Comparison of ENCODE assay signal across 11 cellular contexts in the genomic region with DNA sequence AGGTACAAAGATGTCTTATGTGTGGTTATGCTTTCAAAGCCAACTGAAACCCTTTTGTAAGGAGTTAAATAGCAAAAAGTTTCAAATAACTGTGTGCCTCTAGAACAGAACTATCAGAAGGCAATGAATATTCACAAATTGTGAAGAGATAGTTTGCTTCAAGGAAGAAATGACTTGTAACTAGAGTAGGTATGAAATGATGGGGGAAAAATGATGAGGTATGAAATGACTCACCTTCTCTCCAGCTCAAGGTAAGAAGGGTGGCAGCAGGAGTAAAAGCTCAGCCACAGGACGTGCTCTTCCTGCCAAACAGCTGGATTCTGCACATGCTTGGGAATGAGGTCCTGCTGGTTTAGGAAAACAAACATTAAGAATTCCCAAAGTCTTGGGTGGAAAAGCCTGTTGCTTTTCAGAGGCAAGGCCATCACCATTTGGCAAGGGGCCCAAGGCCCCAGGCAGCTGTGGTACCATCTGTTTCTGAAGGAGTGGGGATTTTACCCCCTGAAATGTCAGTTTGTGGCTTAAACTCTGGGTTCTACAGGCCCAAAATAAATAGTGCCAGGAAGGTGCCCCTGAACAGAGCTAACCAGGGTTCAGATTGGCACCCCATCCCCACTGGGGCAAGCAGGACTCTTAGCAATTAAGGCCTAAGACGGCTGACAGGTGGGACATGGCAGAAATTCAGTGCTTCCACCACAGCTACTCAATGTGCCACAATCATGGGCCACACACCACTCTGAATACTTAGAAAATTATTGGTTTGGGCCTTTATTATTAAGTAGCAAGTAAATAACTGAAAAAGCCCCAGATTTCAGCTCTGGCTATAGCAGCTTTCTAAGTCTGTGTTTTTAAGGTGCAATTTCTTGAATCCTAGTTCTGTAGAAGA. TPM values are rescaled to one million over a fixed set of nuclear protein-coding genes. Genes with fewer than 3 reads are reported as not detected.
DNase-seq lines count a peak whose midpoint lies in the region; ATAC-seq, FAIRE-seq and TF ChIP-seq lines count a peak whose summit lies in the region.
"Had no signal": no experiment of that assay in that cellular context is flagged by ENCODE, and none has a peak within 500 bp of the region (broad histone marks: within the 10 kb centered on the region; RNA-seq: fewer than 3 reads in every experiment).

No MANE protein-coding gene starts in this region.

- POLR2A ChIA-PET in naive thymus-derived CD4-positive, alpha-beta T cell (lab: Charles Lee): interaction anchor here (5.9 kb wide), 1 partner anchor 12 kb away, joined by 32 read pairs; the partner anchor contains the start of gene HERPUD1

- H3K4me3 Mint-ChIP-seq in naive thymus-derived CD4-positive, alpha-beta T cell: no peak overlapping the region

- no peak overlapping the region for H3K4me3 ChIP-seq in naive thymus-derived CD4-positive, alpha-beta T cell (ENCODE audit: low read length)
- H3K4me3 ChIP-seq: lung had no signal

- TF ChIP-seq CTCF in GM20000 (IDR thresholded peaks at IDR 0.05; ENCODE audit: extremely low read depth, missing control alignments) (no peak), D721Med (IDR thresholded peaks at IDR 0.05; ENCODE audit: insufficient read depth, missing control alignments) (no peak)

- peaks cover 12 to 51% (median 24%) of the 10 kb centered on the region in 3 experiments for H3K36me3 ChIP-seq in naive thymus-derived CD4-positive, alpha-beta T cell (ENCODE audit: control insufficient read depth in 2 of 3, insufficient read depth in 3 of 3, low read length in 3 of 3)

- peaks cover 0 to under 1% of the 10 kb centered on the region in 2 donors for H3K4me1 ChIP-seq in naive thymus-derived CD4-positive, alpha-beta T cell (ENCODE audit: control insufficient read depth in 2 of 2, insufficient read depth in 2 of 2, low read length in 2 of 2)

- peak; percentile 32 for TF ChIP-seq POLR2A in GM10847 (IDR thresholded peaks at IDR 0.05; ENCODE audit: extremely low read depth, insufficient read length)

- FAIRE-seq in D721Med (lab: Jason Lieb, UNC): no peak

- peak; percentile 38 to 62 for DNase-seq in activated CD4-positive, alpha-beta T cell treated with anti-CD3 and anti-CD28 coated beads, Interleukin-2, amount 50 U/mL, for 48 hours
- no peak for DNase-seq in naive thymus-derived CD4-positive, alpha-beta T cell
- DNase-seq in GM20000 (ENCODE audit: low spot score) (no peak), D721Med (ENCODE audit: insufficient read length, low spot score) (no peak), ureter (ENCODE audit: low spot score) (no peak)
- DNase-seq: NCI-H526 treated with DMSO at 0.1 percent for 48 hours had no signal

- H3K9me3 ChIP-seq in naive thymus-derived CD4-positive, alpha-beta T cell (ENCODE audit: control insufficient read depth in 2 of 3, low read length in 3 of 3): no peaks in the 10 kb centered on the region

- H3K27ac ChIP-seq in naive thymus-derived CD4-positive, alpha-beta T cell (ENCODE audit: low read depth, low read length): no peak overlapping the region

- ATAC-seq in HG02678 (IDR thresholded peaks at IDR 0.05; ENCODE audit: unreplicated experiment) (peak; percentile 50), GM21515 (IDR thresholded peaks at IDR 0.05; ENCODE audit: unreplicated experiment) (no peak)
- ATAC-seq in naive thymus-derived CD4-positive, alpha-beta T cell: no peak

- intact Hi-C loops in naive thymus-derived CD4-positive, alpha-beta T cell (cut with micrococcal nuclease): no loop called here

- CTCF ChIA-PET in naive thymus-derived CD4-positive, alpha-beta T cell (lab: Charles Lee): interaction anchor here (0.7 kb wide), 1 partner anchor 14 kb away, joined by 3 read pairs; no protein-coding TSS in a partner anchor

- no peaks in the 10 kb centered on the region for H3K9me3 Mint-ChIP-seq in naive thymus-derived CD4-positive, alpha-beta T cell

- H3K27ac Mint-ChIP-seq in naive thymus-derived CD4-positive, alpha-beta T cell: peak overlapping the region in 6 of 9 donors; percentile 11 to 81 (median 27)

- H3K27me3 Mint-ChIP-seq in naive thymus-derived CD4-positive, alpha-beta T cell: no peaks in the 10 kb centered on the region

- peaks cover 0 to 38% (median 1%) of the 10 kb centered on the region in 7 donors for H3K4me1 Mint-ChIP-seq in naive thymus-derived CD4-positive, alpha-beta T cell

- peaks cover 0 to 28% (median 11%) of the 10 kb centered on the region in 5 donors for H3K36me3 Mint-ChIP-seq in naive thymus-derived CD4-positive, alpha-beta T cell

- H3K27me3 ChIP-seq in naive thymus-derived CD4-positive, alpha-beta T cell (ENCODE audit: control insufficient read depth in 2 of 2, insufficient read depth in 2 of 2, low read length in 2 of 2): no peaks in the 10 kb centered on the region

RNA-seq across cellular contexts. Expression of gene HERPUD1, which starts 13.3 kb away (rescaled TPM):
- 100 to 1,000 TPM; 102 to 226 (median 131) TPM for total RNA-seq in naive thymus-derived CD4-positive, alpha-beta T cell
- 10 to 100 TPM; 42.0 to 61.8 TPM for polyA plus RNA-seq in naive thymus-derived CD4-positive, alpha-beta T cell
- total RNA-seq in ureter: 171 TPM

RNA-seq across cellular contexts. Expression of gene CETP, which starts 16.6 kb away (rescaled TPM):
- not detected for total RNA-seq in naive thymus-derived CD4-positive, alpha-beta T cell
- under 1 TPM; 0.17 to 0.25 TPM for polyA plus RNA-seq in naive thymus-derived CD4-positive, alpha-beta T cell
- 0.42 TPM for total RNA-seq in ureter
- polyA plus RNA-seq: aorta had no signal

RNA-seq across cellular contexts. Expression of gene NLRC5, which starts 44.2 kb away (rescaled TPM):
- 100 to 1,000 TPM; 380 to 615 (median 394) TPM for total RNA-seq in naive thymus-derived CD4-positive, alpha-beta T cell
- polyA plus RNA-seq in naive thymus-derived CD4-positive, alpha-beta T cell: 100 to 1,000 TPM in 1 of 2 donors, 10 to 100 TPM in 1; 76.0 to 122 TPM
- 50.1 TPM for total RNA-seq in ureter

Comparison
In these comparisons a context has a peak if more than half of its experiments do, and no peak if none do; other contexts are left out.
1. DNase-seq: peak in activated CD4-positive, alpha-beta T cell treated with anti-CD3 and anti-CD28 coated beads, Interleukin-2, amount 50 U/mL, for 48 hours (2 of 2); none in naive thymus-derived CD4-positive, alpha-beta T cell (0 of 9), GM20000 (single experiment), D721Med (single experiment) and ureter (single experiment).